In the genomic region with DNA sequence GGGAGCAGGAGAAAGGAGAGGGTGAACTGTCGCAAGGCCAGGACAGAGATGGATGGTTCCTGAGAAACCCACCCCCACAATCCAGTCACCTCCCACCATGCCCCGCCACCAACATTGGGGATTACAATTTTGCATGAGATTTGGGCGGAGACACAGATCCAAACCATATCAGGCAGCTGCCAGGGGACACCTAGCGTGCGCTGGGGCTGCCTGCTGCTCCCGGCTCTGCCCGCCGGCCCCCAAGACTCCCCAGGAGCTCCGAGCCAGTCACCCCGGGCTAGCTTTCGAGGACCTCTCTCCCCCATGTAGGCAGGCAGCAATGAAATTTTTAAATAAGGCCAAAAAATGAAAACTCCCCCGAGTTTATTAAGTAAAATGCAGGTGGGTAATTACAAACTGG, we compare ENCODE assay signal across 24 cellular contexts.
"Had no signal": no experiment of that assay in that cellular context is flagged by ENCODE, and none has a peak within 500 bp of the region (broad histone marks: within the 10 kb centered on the region; RNA-seq: fewer than 3 reads in every experiment).

No MANE protein-coding gene starts in this region.

- ATAC-seq: mucosa of descending colon; naive thymus-derived CD4-positive, alpha-beta T cell; natural killer cell treated with Interleukin-12 subunit alpha and Interleukin-12 subunit beta and Interleukin-15 and Interleukin-18, amount 100 ng/mL, for 72 hours; pancreas; psoas muscle; sciatic nerve; stimulated activated naive B cell treated with anti-CD40 and anti-IgM and Interleukin-4, amounts not matched to agents 10 μg/mL and 1 μg/mL and 100 μg/mL, for 72 hours; stimulated activated naive CD8-positive, alpha-beta T cell treated with anti-CD3 and anti-CD28 coated beads, Interleukin-15, Interleukin-2, amounts not matched to agents 100 U/mL and 50 U/mL, for 24 hours had no signal

- FAIRE-seq: keratinocyte, pancreas, small intestine had no signal

- H3K27ac ChIP-seq: left ventricle myocardium inferior, pancreas, psoas muscle, stomach, testis, thyroid gland, transverse colon, upper lobe of left lung had no signal

- H3K27ac Mint-ChIP-seq: memory B cell; naive thymus-derived CD4-positive, alpha-beta T cell; natural killer cell treated with Interleukin-12 subunit alpha and Interleukin-12 subunit beta and Interleukin-15 and Interleukin-18, amount 100 ng/mL, for 72 hours; stimulated activated naive B cell treated with anti-CD40 and anti-IgM and Interleukin-4, amounts not matched to agents 10 μg/mL and 1 μg/mL and 100 μg/mL, for 72 hours had no signal

- DNase-seq: hippocampal formation; left ventricle myocardium inferior; midbrain; naive thymus-derived CD4-positive, alpha-beta T cell; nucleus accumbens; small intestine; stimulated activated CD4-positive, alpha-beta T cell treated with anti-CD3 and anti-CD28 coated beads, Interleukin-1b, Interleukin-23, amount 100 ng/mL, for 48 hours; stimulated activated CD4-positive, alpha-beta T cell treated with anti-CD3 and anti-CD28 coated beads, Interleukin-2, amount 100 ng/mL, for 48 hours; stimulated activated CD4-positive, alpha-beta T cell treated with anti-CD3 and anti-CD28 coated beads, Interleukin-4, amount 100 ng/mL, for 4 hours; stimulated activated CD8-positive, alpha-beta memory T cell treated with anti-CD3 and anti-CD28 coated beads, Interleukin-4, amount 100 ng/mL, for 48 hours; stimulated activated naive B cell treated with anti-CD40 and anti-IgM and Interleukin-4, amounts not matched to agents 10 μg/mL and 1 μg/mL and 100 μg/mL, for 72 hours; stimulated activated naive CD8-positive, alpha-beta T cell treated with anti-CD3 and anti-CD28 coated beads, Interleukin-15, Interleukin-2, amounts not matched to agents 100 U/mL and 50 U/mL, for 24 hours; stomach; testis; thyroid gland; transverse colon had no signal

- H3K9me3 ChIP-seq: mucosa of descending colon, pancreas, psoas muscle, testis, thyroid gland, transverse colon, upper lobe of left lung had no signal

- H3K9me3 Mint-ChIP-seq: natural killer cell treated with Interleukin-12 subunit alpha and Interleukin-12 subunit beta and Interleukin-15 and Interleukin-18, amount 100 ng/mL, for 72 hours had no signal

- H3K36me3 ChIP-seq: left ventricle myocardium inferior, pancreas, stomach, thyroid gland, transverse colon, upper lobe of left lung had no signal

- H3K4me3 ChIP-seq: left ventricle myocardium inferior, mucosa of descending colon, pancreas, psoas muscle, stomach, testis, thyroid gland, transverse colon, upper lobe of left lung had no signal

- H3K4me1 ChIP-seq: left ventricle myocardium inferior, pancreas, psoas muscle, stomach, testis, thyroid gland, transverse colon, upper lobe of left lung had no signal

- H3K27me3 ChIP-seq: pancreas, testis, thyroid gland, upper lobe of left lung had no signal

- H3K4me3 Mint-ChIP-seq: memory B cell; naive thymus-derived CD4-positive, alpha-beta T cell; natural killer cell treated with Interleukin-12 subunit alpha and Interleukin-12 subunit beta and Interleukin-15 and Interleukin-18, amount 100 ng/mL, for 72 hours; stimulated activated naive B cell treated with anti-CD40 and anti-IgM and Interleukin-4, amounts not matched to agents 10 μg/mL and 1 μg/mL and 100 μg/mL, for 72 hours had no signal

- H3K4me1 Mint-ChIP-seq: memory B cell; naive thymus-derived CD4-positive, alpha-beta T cell; stimulated activated naive B cell treated with anti-CD40 and anti-IgM and Interleukin-4, amounts not matched to agents 10 μg/mL and 1 μg/mL and 100 μg/mL, for 72 hours had no signal
